Comparison of ENCODE assay signal across 15 cellular contexts in genomic region chr6:9563996-9564395, GRCh38.
A peak's percentile ranks its signal among the peaks of the same experiment; 100 is the strongest.
DNase-seq lines count a peak whose midpoint lies in the region; TF ChIP-seq lines count a peak whose summit lies in the region.
"Had no signal": no experiment of that assay in that cellular context is flagged by ENCODE, and none has a peak within 500 bp of the region (broad histone marks: within the 10 kb centered on the region; RNA-seq: fewer than 3 reads in every experiment).

No MANE protein-coding gene starts in this region.

- POLR2A ChIA-PET in AG04449 (lab: Yijun Ruan, JAX): no interaction called here

- no peaks in the 10 kb centered on the region for H3K9me3 ChIP-seq in SK-N-MC (ENCODE audit: low read depth, low read length)
- H3K9me3 ChIP-seq: BE2C had no signal

- CTCF ChIA-PET in AG04449 (lab: Yijun Ruan, JAX): no interaction called here

- TF ChIP-seq CTCF in AG04449 (IDR thresholded peaks at IDR 0.05; ENCODE audit: insufficient read depth, low read length, missing control alignments): no peak

- peak; percentile 7 for DNase-seq in AG04449 (ENCODE audit: low read depth, low spot score)
- DNase-seq in EL: peak; percentile 12
- peak; percentile 45 for DNase-seq in M059J (ENCODE audit: low read depth)
- DNase-seq in SK-N-MC (ENCODE audit: low read depth, low spot score): peak; percentile 92
- DNase-seq in NCI-H2081 treated with DMSO at 0.1 percent for 48 hours (lab: John Stamatoyannopoulos, UW): no peak
- no peak for DNase-seq in HuH-7 (ENCODE audit: low spot score)
- DNase-seq in central memory CD4-positive, alpha-beta T cell: no peak
- DNase-seq in A172 (ENCODE audit: low spot score): no peak
- DNase-seq: BE2C; CD8-positive, alpha-beta memory T cell; NCI-H2029; NCI-H226; Right ventricle myocardium superior; T-helper 2 cell had no signal

- no peaks in the 10 kb centered on the region for H3K36me3 ChIP-seq in SK-N-MC (ENCODE audit: insufficient read depth, low read length)
- H3K36me3 ChIP-seq: BE2C had no signal

- H3K27ac ChIP-seq in SK-N-MC: peak overlapping the region; percentile 79

- H3K9ac ChIP-seq in SK-N-MC (ENCODE audit: insufficient read length): no peak overlapping the region

- H3K4me3 ChIP-seq in AG04449 (ENCODE audit: low read depth, low read length) (no peak overlapping the region), SK-N-MC (peak overlapping the region; percentile 40)
- H3K4me3 ChIP-seq: GM12878 had no signal

Comparison
In these comparisons a context has a peak if more than half of its experiments do, and no peak if none do; other contexts are left out.
1. DNase-seq: peak in AG04449 (single experiment), EL (single experiment), M059J (single experiment) and SK-N-MC (single experiment); none in NCI-H2081 treated with DMSO at 0.1 percent for 48 hours (single experiment), HuH-7 (single experiment), central memory CD4-positive, alpha-beta T cell (single experiment) and A172 (single experiment).